In the genomic region with DNA sequence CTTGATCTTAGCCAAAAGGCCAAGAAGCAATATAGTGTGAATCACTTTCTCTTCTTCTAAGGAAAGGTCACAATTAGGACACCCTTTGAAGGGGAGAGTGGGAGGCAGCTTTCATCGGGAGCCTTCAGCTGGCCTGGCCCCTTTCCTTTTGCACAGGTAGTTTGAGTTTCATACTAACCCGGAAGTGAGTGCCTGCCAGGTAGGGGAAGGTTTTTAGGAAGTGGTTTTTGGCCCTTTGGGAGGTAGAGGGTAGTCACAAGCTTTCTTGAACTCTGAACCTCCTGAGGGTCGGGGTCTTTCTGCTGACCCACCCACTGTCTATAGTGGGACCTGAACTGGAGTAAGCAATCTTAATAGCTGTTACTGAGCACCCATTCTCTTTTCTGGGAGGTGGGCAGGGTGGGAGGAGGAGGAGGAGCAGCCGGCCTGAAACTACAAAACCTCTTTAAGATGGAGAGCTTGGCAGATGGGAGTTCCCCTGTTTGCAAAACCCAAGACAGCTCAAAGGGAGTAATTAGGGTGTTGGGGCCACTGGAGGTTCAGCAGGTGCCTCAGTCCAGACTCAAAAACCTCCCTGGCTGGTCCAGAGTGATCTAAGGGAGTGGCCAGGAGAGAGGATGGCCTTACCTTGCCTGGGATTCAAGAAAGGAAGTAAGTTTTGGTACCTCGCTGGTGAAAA, we compare ENCODE assay signal across 7 cellular contexts. TPM values are rescaled to one million over a fixed set of nuclear protein-coding genes. Genes with fewer than 3 reads are reported as not detected.
A peak's percentile ranks its signal among the peaks of the same experiment; 100 is the strongest.
DNase-seq lines count a peak whose midpoint lies in the region; ATAC-seq and TF ChIP-seq lines count a peak whose summit lies in the region.

No MANE protein-coding gene starts in this region.

- TF ChIP-seq POLR2A in sigmoid colon (IDR thresholded peaks at IDR 0.05): no peak

- H3K9me3 ChIP-seq in sigmoid colon: no peaks in the 10 kb centered on the region

- H3K4me3 ChIP-seq in sigmoid colon: no peak overlapping the region

- peak overlapping the region; percentile 95 for H3K27ac Mint-ChIP-seq in activated T-cell treated with anti-CD3 and anti-CD28 coated beads, Interleukin-2, amount 50 U/mL, for 72 hours

- peak overlapping the region; percentile 79 to 94 for H3K4me3 Mint-ChIP-seq in activated T-cell treated with anti-CD3 and anti-CD28 coated beads, Interleukin-2, amount 50 U/mL, for 72 hours

- TF ChIP-seq EP300 in sigmoid colon (IDR thresholded peaks at IDR 0.05): no peak

- peaks cover 80% of the 10 kb centered on the region for H3K4me1 Mint-ChIP-seq in activated T-cell treated with anti-CD3 and anti-CD28 coated beads, Interleukin-2, amount 50 U/mL, for 72 hours (ENCODE audit: low read depth)

- TF ChIP-seq CTCF in sigmoid colon (IDR thresholded peaks at IDR 0.05): no peak

- peaks cover 0 to 71% (median 69%) of the 10 kb centered on the region in 4 donors for H3K4me1 ChIP-seq in sigmoid colon

- WGBS in sigmoid colon, 2 donors: 33 to 37% methylated on average over 5 of the region's 5 CpGs

- peak overlapping the region in 3 of 4 donors; percentile 1 to 40 (median 32) for H3K27ac ChIP-seq in sigmoid colon

- H3K9me3 Mint-ChIP-seq in activated T-cell treated with anti-CD3 and anti-CD28 coated beads, Interleukin-2, amount 50 U/mL, for 72 hours: no peaks in the 10 kb centered on the region

- no peaks in the 10 kb centered on the region for H3K27me3 ChIP-seq in sigmoid colon

- peaks cover 9 to 12% of the 10 kb centered on the region in 2 donors for H3K36me3 Mint-ChIP-seq in activated T-cell treated with anti-CD3 and anti-CD28 coated beads, Interleukin-2, amount 50 U/mL, for 72 hours (ENCODE audit: insufficient read depth in 2 of 2)

- ATAC-seq in GM19351 (IDR thresholded peaks at IDR 0.05; ENCODE audit: unreplicated experiment) (peak; percentile 52), HG02870 (IDR thresholded peaks at IDR 0.05; ENCODE audit: unreplicated experiment) (peak; percentile 46)
- no peak for ATAC-seq in activated T-cell treated with anti-CD3 and anti-CD28 coated beads, Interleukin-2, amount 50 U/mL, for 72 hours (replicated peaks in 1 of 2)

- H3K36me3 ChIP-seq in sigmoid colon: no peaks in the 10 kb centered on the region

- DNase-seq in activated T-cell treated with anti-CD3 and anti-CD28 coated beads, Interleukin-2, amount 50 U/mL, for 72 hours: peak in 1 of 2 donors; percentile 12
- DNase-seq in sigmoid colon: no peak
- DNase-seq in NCI-H2171 (lab: John Stamatoyannopoulos, UW): no peak
- DNase-seq in NCI-H187 treated with DMSO at 0.1 percent for 48 hours (lab: John Stamatoyannopoulos, UW): no peak
- no peak for DNase-seq in NCI-H2196 treated with DMSO at 0.1 percent for 48 hours (lab: John Stamatoyannopoulos, UW; ENCODE audit: unreplicated experiment)

- intact Hi-C loops in sigmoid colon (cut with DNase I): no loop called here

- no peaks in the 10 kb centered on the region for H3K27me3 Mint-ChIP-seq in activated T-cell treated with anti-CD3 and anti-CD28 coated beads, Interleukin-2, amount 50 U/mL, for 72 hours (ENCODE audit: low read depth)

RNA-seq across cellular contexts. Expression of gene LARP1, which starts 6.0 kb away (rescaled TPM):
- 100 to 1,000 TPM; 248 to 266 TPM for total RNA-seq in activated T-cell treated with anti-CD3 and anti-CD28 coated beads, Interleukin-2, amount 50 U/mL, for 72 hours
- total RNA-seq in sigmoid colon: 10 to 100 TPM; 47.4 to 97.8 (median 55.6) TPM
- polyA plus RNA-seq in sigmoid colon: 10 to 100 TPM; 10.2 to 68.2 (median 15.5) TPM

Comparison
In these comparisons a context has a peak if more than half of its experiments do, and no peak if none do; other contexts are left out.
1. ATAC-seq: peak in GM19351 (single experiment) and HG02870 (single experiment); none in activated T-cell treated with anti-CD3 and anti-CD28 coated beads, Interleukin-2, amount 50 U/mL, for 72 hours (0 of 2).